Comparison of ENCODE assay signal across 15 cellular contexts in genomic region chrX:136201601-136202000, GRCh38.
"Had no signal": no experiment of that assay in that cellular context is flagged by ENCODE, and none has a peak within 500 bp of the region (broad histone marks: within the 10 kb centered on the region; RNA-seq: fewer than 3 reads in every experiment).

No MANE protein-coding gene starts in this region.

- ATAC-seq: left colon; mucosa of descending colon; natural killer cell treated with Interleukin-12 subunit alpha and Interleukin-12 subunit beta and Interleukin-15 and Interleukin-18, amount 100 ng/mL, for 72 hours had no signal

- H3K9me3 ChIP-seq: adrenal gland, mucosa of descending colon, prostate gland, upper lobe of left lung had no signal

- DNase-seq: activated CD4-positive, alpha-beta T cell treated with anti-CD3 and anti-CD28 coated beads for 48 hours; activated naive CD4-positive, alpha-beta T cell treated with anti-CD3 and anti-CD28 coated beads for 36 hours; adrenal gland; dermis blood vessel endothelial cell; glutamatergic neuron; left colon; mucosa of descending colon; nucleus accumbens; stimulated activated CD4-positive, alpha-beta T cell treated with anti-CD3 and anti-CD28 coated beads, Interleukin-4, amount 100 ng/mL, for 1 hour; stimulated activated CD8-positive, alpha-beta memory T cell treated with anti-CD3 and anti-CD28 coated beads, Interleukin-4, amount 100 ng/mL, for 48 hours; T-helper 1 cell; upper lobe of left lung had no signal

- H3K27ac ChIP-seq: prostate gland, SK-N-MC had no signal

- H3K4me1 ChIP-seq: prostate gland had no signal

- H3K36me3 ChIP-seq: prostate gland, upper lobe of left lung had no signal

- H3K4me3 ChIP-seq: adrenal gland, mucosa of descending colon, prostate gland, SK-N-MC, upper lobe of left lung had no signal

- H3K27me3 ChIP-seq: adrenal gland, upper lobe of left lung had no signal
